In the genomic region with DNA sequence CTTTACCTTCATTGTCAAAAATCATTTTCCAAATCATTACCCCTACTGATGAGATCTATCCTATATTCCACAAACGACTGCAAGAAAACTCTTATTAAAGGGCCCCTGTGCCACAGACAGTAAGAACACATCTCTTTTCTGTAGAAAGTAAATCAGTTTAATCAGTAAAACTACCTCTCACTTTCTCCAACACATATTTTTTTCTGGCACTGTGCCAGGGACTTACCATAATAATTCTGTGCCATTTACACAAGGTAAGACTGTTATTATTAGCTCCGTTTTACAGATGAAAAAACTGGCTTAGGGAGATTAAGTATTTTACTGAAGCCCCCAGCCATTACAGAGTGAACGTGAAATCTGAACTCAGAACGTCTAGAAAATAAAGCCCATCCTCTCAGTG, we compare ENCODE assay signal across 1 cellular context.
A peak's percentile ranks its signal among the peaks of the same experiment; 100 is the strongest.
TF ChIP-seq lines count a peak whose summit lies in the region.

No MANE protein-coding gene starts in this region.

TF ChIP-seq in HEK293, 187 proteins besides CTCF, POLR2A, EP300 and RAD21 (continued from another document):
- TF ChIP-seq, protein P1, sequence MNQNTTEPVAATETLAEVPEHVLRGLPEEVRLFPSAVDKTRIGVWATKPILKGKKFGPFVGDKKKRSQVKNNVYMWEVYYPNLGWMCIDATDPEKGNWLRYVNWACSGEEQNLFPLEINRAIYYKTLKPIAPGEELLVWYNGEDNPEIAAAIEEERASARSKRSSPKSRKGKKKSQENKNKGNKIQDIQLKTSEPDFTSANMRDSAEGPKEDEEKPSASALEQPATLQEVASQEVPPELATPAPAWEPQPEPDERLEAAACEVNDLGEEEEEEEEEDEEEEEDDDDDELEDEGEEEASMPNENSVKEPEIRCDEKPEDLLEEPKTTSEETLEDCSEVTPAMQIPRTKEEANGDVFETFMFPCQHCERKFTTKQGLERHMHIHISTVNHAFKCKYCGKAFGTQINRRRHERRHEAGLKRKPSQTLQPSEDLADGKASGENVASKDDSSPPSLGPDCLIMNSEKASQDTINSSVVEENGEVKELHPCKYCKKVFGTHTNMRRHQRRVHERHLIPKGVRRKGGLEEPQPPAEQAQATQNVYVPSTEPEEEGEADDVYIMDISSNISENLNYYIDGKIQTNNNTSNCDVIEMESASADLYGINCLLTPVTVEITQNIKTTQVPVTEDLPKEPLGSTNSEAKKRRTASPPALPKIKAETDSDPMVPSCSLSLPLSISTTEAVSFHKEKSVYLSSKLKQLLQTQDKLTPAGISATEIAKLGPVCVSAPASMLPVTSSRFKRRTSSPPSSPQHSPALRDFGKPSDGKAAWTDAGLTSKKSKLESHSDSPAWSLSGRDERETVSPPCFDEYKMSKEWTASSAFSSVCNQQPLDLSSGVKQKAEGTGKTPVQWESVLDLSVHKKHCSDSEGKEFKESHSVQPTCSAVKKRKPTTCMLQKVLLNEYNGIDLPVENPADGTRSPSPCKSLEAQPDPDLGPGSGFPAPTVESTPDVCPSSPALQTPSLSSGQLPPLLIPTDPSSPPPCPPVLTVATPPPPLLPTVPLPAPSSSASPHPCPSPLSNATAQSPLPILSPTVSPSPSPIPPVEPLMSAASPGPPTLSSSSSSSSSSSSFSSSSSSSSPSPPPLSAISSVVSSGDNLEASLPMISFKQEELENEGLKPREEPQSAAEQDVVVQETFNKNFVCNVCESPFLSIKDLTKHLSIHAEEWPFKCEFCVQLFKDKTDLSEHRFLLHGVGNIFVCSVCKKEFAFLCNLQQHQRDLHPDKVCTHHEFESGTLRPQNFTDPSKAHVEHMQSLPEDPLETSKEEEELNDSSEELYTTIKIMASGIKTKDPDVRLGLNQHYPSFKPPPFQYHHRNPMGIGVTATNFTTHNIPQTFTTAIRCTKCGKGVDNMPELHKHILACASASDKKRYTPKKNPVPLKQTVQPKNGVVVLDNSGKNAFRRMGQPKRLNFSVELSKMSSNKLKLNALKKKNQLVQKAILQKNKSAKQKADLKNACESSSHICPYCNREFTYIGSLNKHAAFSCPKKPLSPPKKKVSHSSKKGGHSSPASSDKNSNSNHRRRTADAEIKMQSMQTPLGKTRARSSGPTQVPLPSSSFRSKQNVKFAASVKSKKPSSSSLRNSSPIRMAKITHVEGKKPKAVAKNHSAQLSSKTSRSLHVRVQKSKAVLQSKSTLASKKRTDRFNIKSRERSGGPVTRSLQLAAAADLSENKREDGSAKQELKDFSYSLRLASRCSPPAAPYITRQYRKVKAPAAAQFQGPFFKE (tag by site-specific recombination; IDR thresholded peaks at IDR 0.05; ENCODE audit: borderline replicate concordance): no peak
- no peak for TF ChIP-seq GFI1B (tag by site-specific recombination; IDR thresholded peaks at IDR 0.05)
- TF ChIP-seq ZNF747 (tag by site-specific recombination; IDR thresholded peaks at IDR 0.05): no peak
- TF ChIP-seq, protein P2, sequence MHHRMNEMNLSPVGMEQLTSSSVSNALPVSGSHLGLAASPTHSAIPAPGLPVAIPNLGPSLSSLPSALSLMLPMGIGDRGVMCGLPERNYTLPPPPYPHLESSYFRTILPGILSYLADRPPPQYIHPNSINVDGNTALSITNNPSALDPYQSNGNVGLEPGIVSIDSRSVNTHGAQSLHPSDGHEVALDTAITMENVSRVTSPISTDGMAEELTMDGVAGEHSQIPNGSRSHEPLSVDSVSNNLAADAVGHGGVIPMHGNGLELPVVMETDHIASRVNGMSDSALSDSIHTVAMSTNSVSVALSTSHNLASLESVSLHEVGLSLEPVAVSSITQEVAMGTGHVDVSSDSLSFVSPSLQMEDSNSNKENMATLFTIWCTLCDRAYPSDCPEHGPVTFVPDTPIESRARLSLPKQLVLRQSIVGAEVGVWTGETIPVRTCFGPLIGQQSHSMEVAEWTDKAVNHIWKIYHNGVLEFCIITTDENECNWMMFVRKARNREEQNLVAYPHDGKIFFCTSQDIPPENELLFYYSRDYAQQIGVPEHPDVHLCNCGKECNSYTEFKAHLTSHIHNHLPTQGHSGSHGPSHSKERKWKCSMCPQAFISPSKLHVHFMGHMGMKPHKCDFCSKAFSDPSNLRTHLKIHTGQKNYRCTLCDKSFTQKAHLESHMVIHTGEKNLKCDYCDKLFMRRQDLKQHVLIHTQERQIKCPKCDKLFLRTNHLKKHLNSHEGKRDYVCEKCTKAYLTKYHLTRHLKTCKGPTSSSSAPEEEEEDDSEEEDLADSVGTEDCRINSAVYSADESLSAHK (tag by site-specific recombination; IDR thresholded peaks at IDR 0.05): no peak
- TF ChIP-seq, protein P3, sequence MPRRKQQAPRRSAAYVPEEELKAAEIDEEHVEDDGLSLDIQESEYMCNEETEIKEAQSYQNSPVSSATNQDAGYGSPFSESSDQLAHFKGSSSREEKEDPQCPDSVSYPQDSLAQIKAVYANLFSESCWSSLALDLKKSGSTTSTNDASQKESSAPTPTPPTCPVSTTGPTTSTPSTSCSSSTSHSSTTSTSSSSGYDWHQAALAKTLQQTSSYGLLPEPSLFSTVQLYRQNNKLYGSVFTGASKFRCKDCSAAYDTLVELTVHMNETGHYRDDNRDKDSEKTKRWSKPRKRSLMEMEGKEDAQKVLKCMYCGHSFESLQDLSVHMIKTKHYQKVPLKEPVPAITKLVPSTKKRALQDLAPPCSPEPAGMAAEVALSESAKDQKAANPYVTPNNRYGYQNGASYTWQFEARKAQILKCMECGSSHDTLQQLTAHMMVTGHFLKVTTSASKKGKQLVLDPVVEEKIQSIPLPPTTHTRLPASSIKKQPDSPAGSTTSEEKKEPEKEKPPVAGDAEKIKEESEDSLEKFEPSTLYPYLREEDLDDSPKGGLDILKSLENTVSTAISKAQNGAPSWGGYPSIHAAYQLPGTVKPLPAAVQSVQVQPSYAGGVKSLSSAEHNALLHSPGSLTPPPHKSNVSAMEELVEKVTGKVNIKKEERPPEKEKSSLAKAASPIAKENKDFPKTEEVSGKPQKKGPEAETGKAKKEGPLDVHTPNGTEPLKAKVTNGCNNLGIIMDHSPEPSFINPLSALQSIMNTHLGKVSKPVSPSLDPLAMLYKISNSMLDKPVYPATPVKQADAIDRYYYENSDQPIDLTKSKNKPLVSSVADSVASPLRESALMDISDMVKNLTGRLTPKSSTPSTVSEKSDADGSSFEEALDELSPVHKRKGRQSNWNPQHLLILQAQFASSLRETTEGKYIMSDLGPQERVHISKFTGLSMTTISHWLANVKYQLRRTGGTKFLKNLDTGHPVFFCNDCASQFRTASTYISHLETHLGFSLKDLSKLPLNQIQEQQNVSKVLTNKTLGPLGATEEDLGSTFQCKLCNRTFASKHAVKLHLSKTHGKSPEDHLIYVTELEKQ (tag by site-specific recombination; IDR thresholded peaks at IDR 0.05; ENCODE audit: borderline replicate concordance): no peak
- no peak for TF ChIP-seq PRDM1 (tag by site-specific recombination; IDR thresholded peaks at IDR 0.05)
- TF ChIP-seq ZNF610 (tag by site-specific recombination; IDR thresholded peaks at IDR 0.05; ENCODE audit: borderline replicate concordance): no peak
- TF ChIP-seq ZNF626 (tag by site-specific recombination; IDR thresholded peaks at IDR 0.05): 0 out of 2 replicates have a peak, but pooled peaks have one; percentile 19
- TF ChIP-seq ZNF843 (tag by site-specific recombination; IDR thresholded peaks at IDR 0.05): no peak
- TF ChIP-seq EGR2 (tag by site-specific recombination; IDR thresholded peaks at IDR 0.05; ENCODE audit: low read depth): no peak
- TF ChIP-seq, protein P4, sequence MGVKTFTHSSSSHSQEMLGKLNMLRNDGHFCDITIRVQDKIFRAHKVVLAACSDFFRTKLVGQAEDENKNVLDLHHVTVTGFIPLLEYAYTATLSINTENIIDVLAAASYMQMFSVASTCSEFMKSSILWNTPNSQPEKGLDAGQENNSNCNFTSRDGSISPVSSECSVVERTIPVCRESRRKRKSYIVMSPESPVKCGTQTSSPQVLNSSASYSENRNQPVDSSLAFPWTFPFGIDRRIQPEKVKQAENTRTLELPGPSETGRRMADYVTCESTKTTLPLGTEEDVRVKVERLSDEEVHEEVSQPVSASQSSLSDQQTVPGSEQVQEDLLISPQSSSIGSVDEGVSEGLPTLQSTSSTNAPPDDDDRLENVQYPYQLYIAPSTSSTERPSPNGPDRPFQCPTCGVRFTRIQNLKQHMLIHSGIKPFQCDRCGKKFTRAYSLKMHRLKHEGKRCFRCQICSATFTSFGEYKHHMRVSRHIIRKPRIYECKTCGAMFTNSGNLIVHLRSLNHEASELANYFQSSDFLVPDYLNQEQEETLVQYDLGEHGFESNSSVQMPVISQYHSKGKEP (tag by site-specific recombination; IDR thresholded peaks at IDR 0.05): peak; percentile 58; the same call in 1 of the 2 replicates
- TF ChIP-seq SP3 (tag by site-specific recombination; IDR thresholded peaks at IDR 0.05): no peak
- no peak for TF ChIP-seq ZNF274 (IDR thresholded peaks at IDR 0.05; ENCODE audit: low read length)
- TF ChIP-seq ZNF274 (tag by site-specific recombination; IDR thresholded peaks at IDR 0.05; ENCODE audit: borderline replicate concordance): no peak
